8 cellular contexts compared by ENCODE assay signal in the genomic region with DNA sequence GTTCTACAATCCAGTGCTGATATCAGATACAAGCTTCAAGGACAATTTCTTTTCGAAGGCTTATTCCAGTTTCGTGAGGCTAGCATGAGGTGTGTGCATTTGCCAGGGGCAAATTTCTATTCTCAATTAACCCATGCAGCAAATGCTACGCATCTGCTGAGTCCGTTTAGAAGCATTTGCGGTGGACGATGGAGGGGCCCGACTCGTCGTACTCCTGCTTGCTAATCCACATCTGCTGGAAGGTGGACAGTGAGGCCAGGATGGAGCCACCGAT. TPM values are rescaled to one million over a fixed set of nuclear protein-coding genes. Genes with fewer than 3 reads are reported as not detected.
DNase-seq lines count a peak whose midpoint lies in the region; ATAC-seq and TF ChIP-seq lines count a peak whose summit lies in the region.

No MANE protein-coding gene starts in this region.

- H3K27ac ChIP-seq in liver (ENCODE audit: low read depth in 1 of 2, low read length in 2 of 2) (peak overlapping the region in 1 of 2 donors; percentile 79), testis (peak overlapping the region in 1 of 2 donors; percentile 100)

- peaks cover 3% of the 10 kb centered on the region for H3K27me3 Mint-ChIP-seq in activated CD4-positive, alpha-beta T cell treated with anti-CD3 and anti-CD28 coated beads, Interleukin-2, amount 10 ng/mL, durations not matched to agents 24 days and 14 days

- H3K4me1 ChIP-seq in liver (ENCODE audit: control insufficient read depth in 4 of 4, insufficient read depth in 4 of 4, low read length in 3 of 4) (peaks cover 7 to 42% (median 19%) of the 10 kb centered on the region in 4 donors), testis (peaks cover 20% of the 10 kb centered on the region)

- no peak for TF ChIP-seq CTCF in liver (IDR thresholded peaks at IDR 0.05; ENCODE audit: low read depth, low read length, missing input control)
- no peak for TF ChIP-seq CTCF in testis (IDR thresholded peaks at IDR 0.05)

- intact Hi-C loops in activated CD4-positive, alpha-beta T cell treated with anti-CD3 and anti-CD28 coated beads, Interleukin-2, amount 10 ng/mL, durations not matched to agents 24 days and 14 days (cut with micrococcal nuclease): loop anchor here (5.0 kb wide), 1 partner anchor 362 kb away; a partner anchor contains a TSS
- intact Hi-C loops in testis (cut with DNase I; ENCODE audit: low total_unique reads): no loop called here

- no peak for TF ChIP-seq POLR2A in testis (IDR thresholded peaks at IDR 0.05)

- peak overlapping the region; percentile 78 to 87 for H3K9ac ChIP-seq in liver (ENCODE audit: low read depth in 1 of 2, low read length in 2 of 2)

- WGBS in liver: 41% methylated on average over 10 of the region's 10 CpGs
- 21 to 28% methylated on average over 10 of the region's 10 CpGs for WGBS in testis, 2 donors

- peaks cover 49% of the 10 kb centered on the region for H3K36me3 Mint-ChIP-seq in activated CD4-positive, alpha-beta T cell treated with anti-CD3 and anti-CD28 coated beads, Interleukin-2, amount 10 ng/mL, durations not matched to agents 24 days and 14 days (ENCODE audit: low read depth)

- peaks cover 26% of the 10 kb centered on the region for H3K4me1 Mint-ChIP-seq in activated CD4-positive, alpha-beta T cell treated with anti-CD3 and anti-CD28 coated beads, Interleukin-2, amount 10 ng/mL, durations not matched to agents 24 days and 14 days

- no peak for ATAC-seq in GM18861 (IDR thresholded peaks at IDR 0.05; ENCODE audit: unreplicated experiment)

- DNase-seq in activated CD4-positive, alpha-beta T cell treated with anti-CD3 and anti-CD28 coated beads, Interleukin-2, amount 10 ng/mL, durations not matched to agents 24 days and 14 days: no peak
- no peak for DNase-seq in activated CD4-positive, alpha-beta T cell treated with anti-CD3 and anti-CD28 coated beads, Interleukin-2, amount 50 U/mL, for 1 hour
- DNase-seq in amniotic epithelial cell (ENCODE audit: low read depth) (peak; percentile 13), testis (no peak), NCI-H1436 (lab: John Stamatoyannopoulos, UW) (no peak), NCI-H345 (lab: John Stamatoyannopoulos, UW) (no peak)

- H3K27ac Mint-ChIP-seq in activated CD4-positive, alpha-beta T cell treated with anti-CD3 and anti-CD28 coated beads, Interleukin-2, amount 10 ng/mL, durations not matched to agents 24 days and 14 days: peak overlapping the region; percentile 88

- no peaks in the 10 kb centered on the region for H3K27me3 ChIP-seq in liver (ENCODE audit: control insufficient read depth in 4 of 4, insufficient read depth in 4 of 4, low read length in 3 of 4)
- H3K27me3 ChIP-seq in testis: no peaks in the 10 kb centered on the region

- TF ChIP-seq RAD21 in liver (IDR thresholded peaks at IDR 0.05): no peak

- H3K4me3 ChIP-seq in liver (ENCODE audit: low read depth in 1 of 3, low read length in 3 of 3): peak overlapping the region; percentile 87 to 97 (median 95)
- peak overlapping the region; percentile 74 to 96 for H3K4me3 ChIP-seq in testis

- peaks cover 3 to 22% (median 13%) of the 10 kb centered on the region in 4 donors for H3K36me3 ChIP-seq in liver (ENCODE audit: control insufficient read depth in 4 of 4, insufficient read depth in 3 of 4, low read depth in 1 of 4, low read length in 3 of 4)
- H3K36me3 ChIP-seq in testis (ENCODE audit: low read depth, missing control alignments): no peaks in the 10 kb centered on the region

- peak overlapping the region; percentile 99 for H3K4me3 Mint-ChIP-seq in activated CD4-positive, alpha-beta T cell treated with anti-CD3 and anti-CD28 coated beads, Interleukin-2, amount 10 ng/mL, durations not matched to agents 24 days and 14 days

- no peaks in the 10 kb centered on the region for H3K9me3 ChIP-seq in liver (ENCODE audit: control insufficient read depth in 4 of 4, low read length in 3 of 4)
- no peaks in the 10 kb centered on the region for H3K9me3 ChIP-seq in testis

- no peaks in the 10 kb centered on the region for H3K9me3 Mint-ChIP-seq in activated CD4-positive, alpha-beta T cell treated with anti-CD3 and anti-CD28 coated beads, Interleukin-2, amount 10 ng/mL, durations not matched to agents 24 days and 14 days

TF ChIP-seq in liver, 16 proteins besides CTCF, POLR2A, EP300 and RAD21:
- TF ChIP-seq SP1 (IDR thresholded peaks at IDR 0.05): no peak
- no peak for TF ChIP-seq FOXA2 (IDR thresholded peaks at IDR 0.05)

RNA-seq across cellular contexts. Expression of a gene that starts 2.1 kb away (rescaled TPM):
- 3,353 and 3,420 TPM in 2 replicates for total RNA-seq in activated CD4-positive, alpha-beta T cell treated with anti-CD3 and anti-CD28 coated beads, Interleukin-2, amount 10 ng/mL, durations not matched to agents 24 days and 14 days
- total RNA-seq in liver: 1,000 to 10,000 TPM; 1,434 to 1,699 TPM
- polyA plus RNA-seq in liver: 1,000 to 10,000 TPM in 1 of 2 donors, 100 to 1,000 TPM in 1; 347 to 1,129 TPM
- 1,000 to 10,000 TPM; 1,790 to 2,057 TPM for total RNA-seq in testis
- polyA plus RNA-seq in testis (ENCODE audit: insufficient read depth, low read depth, low replicate concordance): 1,571 TPM

RNA-seq across cellular contexts. Expression of a gene that starts 17.7 kb away (rescaled TPM):
- 0.26 and 0.51 TPM in 2 replicates for total RNA-seq in activated CD4-positive, alpha-beta T cell treated with anti-CD3 and anti-CD28 coated beads, Interleukin-2, amount 10 ng/mL, durations not matched to agents 24 days and 14 days
- total RNA-seq in liver (under 1 TPM; 0.09 to 0.42 TPM), testis (1 to 10 TPM; 3.5 to 4.0 TPM)
- polyA plus RNA-seq in liver (not detected), testis (ENCODE audit: insufficient read depth, low read depth, low replicate concordance) (0.37 TPM)

RNA-seq across cellular contexts. Expression of a gene that starts 41.7 kb away (rescaled TPM):
- 72.2 and 76.5 TPM in 2 replicates for total RNA-seq in activated CD4-positive, alpha-beta T cell treated with anti-CD3 and anti-CD28 coated beads, Interleukin-2, amount 10 ng/mL, durations not matched to agents 24 days and 14 days
- total RNA-seq in liver (10 to 100 TPM in 1 of 2 donors, 1 to 10 TPM in 1; 8.7 to 10.6 TPM), testis (10 to 100 TPM; 42.6 to 45.8 TPM)
- polyA plus RNA-seq in liver (10 to 100 TPM in 1 of 2 donors, 1 to 10 TPM in 1; 8.1 to 14.7 TPM), testis (ENCODE audit: insufficient read depth, low read depth, low replicate concordance) (17.6 TPM)
